In the genomic region with DNA sequence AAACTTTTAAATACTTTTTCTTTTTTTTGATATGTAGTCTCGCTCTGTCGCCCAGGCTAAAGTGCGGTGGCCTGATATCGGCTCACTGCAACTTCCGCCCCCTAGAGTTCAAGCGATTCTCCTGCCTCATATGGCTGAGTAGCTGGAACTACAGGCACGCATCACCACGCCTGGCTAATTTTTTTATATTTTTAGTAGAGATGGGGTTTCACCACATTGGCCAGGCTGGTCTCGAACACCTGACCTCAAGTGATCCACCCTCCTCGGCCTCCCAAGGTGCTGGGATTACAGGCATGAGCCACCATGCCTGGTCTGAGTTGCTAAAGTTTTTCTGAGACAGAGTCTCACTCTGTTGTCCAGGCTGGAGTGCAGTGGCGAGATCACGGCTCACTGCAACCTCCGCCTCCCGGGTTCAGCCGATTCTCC, we compare ENCODE assay signal across 8 cellular contexts. TPM values are rescaled to one million over a fixed set of nuclear protein-coding genes. Genes with fewer than 3 reads are reported as not detected.
A peak's percentile ranks its signal among the peaks of the same experiment; 100 is the strongest.
DNase-seq lines count a peak whose midpoint lies in the region; ATAC-seq and TF ChIP-seq lines count a peak whose summit lies in the region.
"Not testable (repeated sequence)": the region's sequence is repeated elsewhere in the genome, so short reads cannot be mapped to it uniquely, and the experiment has no call there.

No MANE protein-coding gene starts in this region.

- H3K79me2 ChIP-seq in OCI-LY7 (ENCODE audit: insufficient read depth, low read depth, low read length): peaks cover 71% of the 10 kb centered on the region

- peak; percentile 64 for ATAC-seq in GM18909 (IDR thresholded peaks at IDR 0.05; ENCODE audit: poor library complexity, unreplicated experiment)
- peak; percentile 52 for ATAC-seq in GM21526 (IDR thresholded peaks at IDR 0.05; ENCODE audit: low FRiP score, unreplicated experiment)
- ATAC-seq in HG02852 (IDR thresholded peaks at IDR 0.05; ENCODE audit: unreplicated experiment): peak; percentile 46
- peak; percentile 57 for ATAC-seq in HG03432 (IDR thresholded peaks at IDR 0.05; ENCODE audit: unreplicated experiment)
- ATAC-seq in stimulated activated naive B cell treated with anti-CD40 and anti-IgM and Interleukin-4, amounts not matched to agents 10 μg/mL and 1 μg/mL and 100 μg/mL, for 72 hours (replicated peaks): not testable (repeated sequence)

- H3K36me3 Mint-ChIP-seq in endodermal cell (ENCODE audit: low read depth); stimulated activated naive B cell treated with anti-CD40 and anti-IgM and Interleukin-4, amounts not matched to agents 10 μg/mL and 1 μg/mL and 100 μg/mL, for 72 hours: not testable (repeated sequence)

- H3K9me3 Mint-ChIP-seq in endodermal cell; stimulated activated naive B cell treated with anti-CD40 and anti-IgM and Interleukin-4, amounts not matched to agents 10 μg/mL and 1 μg/mL and 100 μg/mL, for 72 hours: not testable (repeated sequence)

- not testable (repeated sequence) for H4K20me1 ChIP-seq in OCI-LY7 (ENCODE audit: insufficient read depth, low read length)

- H3K27me3 Mint-ChIP-seq in endodermal cell (ENCODE audit: insufficient read depth); stimulated activated naive B cell treated with anti-CD40 and anti-IgM and Interleukin-4, amounts not matched to agents 10 μg/mL and 1 μg/mL and 100 μg/mL, for 72 hours: not testable (repeated sequence)

- WGBS in endodermal cell (ENCODE audit: insufficient coverage in 1 of 2, insufficient read length in 1 of 2), 2 experiments: 87 to 90% methylated on average over 10 to 15 of the region's 15 CpGs

- peaks cover 11% of the 10 kb centered on the region; the same call in 1 of the 2 replicates for H3K9me3 ChIP-seq in OCI-LY7 (ENCODE audit: low read length)
- H3K9me3 ChIP-seq in endodermal cell (ENCODE audit: control insufficient read depth, low read length): not testable (repeated sequence)

- POLR2A ChIA-PET in OCI-LY7 (lab: Charles Lee): not testable (repeated sequence)

- H3K4me3 ChIP-seq in GM12864 (ENCODE audit: low read depth, low read length) (peak overlapping the region; percentile 25; the same call in 1 of the 2 replicates), OCI-LY7 (ENCODE audit: low read depth, low read length, poor library complexity, severe bottlenecking) (peak overlapping the region; percentile 55)
- not testable (repeated sequence) for H3K4me3 ChIP-seq in endodermal cell (ENCODE audit: low read length)

- H3K27ac ChIP-seq in OCI-LY7 (ENCODE audit: low read depth, low read length, poor library complexity, severe bottlenecking): peak overlapping the region; percentile 83
- H3K27ac ChIP-seq in endodermal cell (ENCODE audit: low read depth, low read length): not testable (repeated sequence)

- peak overlapping the region; percentile 72 for H3K4me2 ChIP-seq in OCI-LY7 (ENCODE audit: low read length)

- not testable (repeated sequence) for H3K4me3 Mint-ChIP-seq in endodermal cell; stimulated activated naive B cell treated with anti-CD40 and anti-IgM and Interleukin-4, amounts not matched to agents 10 μg/mL and 1 μg/mL and 100 μg/mL, for 72 hours

- not testable (repeated sequence) for H3K9ac ChIP-seq in endodermal cell (ENCODE audit: extremely low read depth, low read length, poor library complexity, severe bottlenecking)

- DNase-seq in GM12864 (ENCODE audit: low read depth): peak; percentile 55
- DNase-seq in OCI-LY7 (ENCODE audit: low spot score): peak; percentile 89
- peak; percentile 84 for DNase-seq in endodermal cell
- DNase-seq in stimulated activated naive B cell treated with anti-CD40 and anti-IgM and Interleukin-4, amounts not matched to agents 10 μg/mL and 1 μg/mL and 100 μg/mL, for 72 hours: peak; percentile 23

- H3K36me3 ChIP-seq in OCI-LY7 (ENCODE audit: insufficient read depth, low read length): peaks cover 41% of the 10 kb centered on the region
- H3K36me3 ChIP-seq in endodermal cell (ENCODE audit: control insufficient read depth, insufficient read depth, low read length): not testable (repeated sequence)

- CTCF ChIA-PET in OCI-LY7 (lab: Charles Lee; ENCODE audit: unreplicated experiment): interaction anchor here (0.6 kb wide), 1 partner anchor 10 kb away, joined by 3 read pairs; no protein-coding TSS in a partner anchor

- TF ChIP-seq CTCF in GM12864 (IDR thresholded peaks at IDR 0.05; ENCODE audit: low read depth, low read length, missing control alignments): peak; percentile 67
- TF ChIP-seq CTCF in OCI-LY7 (conservative IDR thresholded peaks at IDR 0.05; ENCODE audit: low read length): peak; percentile 75
- TF ChIP-seq CTCF in endodermal cell (conservative IDR thresholded peaks at IDR 0.05): peak; percentile 80

- peaks cover 34% of the 10 kb centered on the region for H3K4me1 ChIP-seq in OCI-LY7 (ENCODE audit: insufficient read depth, low read length, poor library complexity, severe bottlenecking)
- not testable (repeated sequence) for H3K4me1 ChIP-seq in endodermal cell (ENCODE audit: control insufficient read depth, insufficient read depth, low read length)

- H3K27me3 ChIP-seq in endodermal cell (ENCODE audit: control insufficient read depth, insufficient read depth, low read length, poor library complexity, severe bottlenecking): not testable (repeated sequence)

- intact Hi-C loops in OCI-LY7 (cut with micrococcal nuclease; ENCODE audit: unreplicated experiment): loop anchor here (1.0 to 5.0 kb wide), 3 partner anchors 40 to 186 kb away; a partner anchor contains a TSS

- H3K4me1 Mint-ChIP-seq in endodermal cell; stimulated activated naive B cell treated with anti-CD40 and anti-IgM and Interleukin-4, amounts not matched to agents 10 μg/mL and 1 μg/mL and 100 μg/mL, for 72 hours: not testable (repeated sequence)

- BruUV-seq in OCI-LY7 (replicated peaks; lab: Mats Ljungman, UMichigan): not testable (repeated sequence)

- not testable (repeated sequence) for H3K9me2 ChIP-seq in OCI-LY7 (ENCODE audit: insufficient read depth, low read length)

- H2AFZ ChIP-seq in OCI-LY7 (ENCODE audit: low read length): peak overlapping the region; percentile 33; the same call in 1 of the 2 replicates

- not testable (repeated sequence) for H3K27ac Mint-ChIP-seq in endodermal cell; stimulated activated naive B cell treated with anti-CD40 and anti-IgM and Interleukin-4, amounts not matched to agents 10 μg/mL and 1 μg/mL and 100 μg/mL, for 72 hours

RNA-seq across cellular contexts. Expression of a gene that starts 3.3 kb away (rescaled TPM):
- total RNA-seq in OCI-LY7 (2014; rRNA removed; shearing (Covaris generic)): 43.0 and 48.7 TPM in 2 replicates
- total RNA-seq in OCI-LY7 (2022): 73.3 and 98.5 TPM in 2 replicates
- total RNA-seq in endodermal cell: 10 to 100 TPM; 13.1 to 15.6 TPM
- polyA plus RNA-seq in endodermal cell (2013, experiment 1 of 2): 17.5 TPM
- 17.6 TPM for polyA plus RNA-seq in endodermal cell (2013, experiment 2 of 2)

RNA-seq across cellular contexts. Expression of a gene that starts 7.7 kb away (rescaled TPM):
- 57.2 and 62.6 TPM in 2 replicates for total RNA-seq in OCI-LY7 (2014; rRNA removed; shearing (Covaris generic))
- total RNA-seq in OCI-LY7 (2022) (90.2 and 91.3 TPM in 2 replicates), endodermal cell (10 to 100 TPM; 78.2 to 89.4 TPM)
- polyA plus RNA-seq in endodermal cell (2013, experiment 1 of 2): 65.3 TPM
- polyA plus RNA-seq in endodermal cell (2013, experiment 2 of 2): 62.8 TPM

RNA-seq across cellular contexts. Expression of a gene that starts 40.0 kb away (rescaled TPM):
- 93.1 and 101 TPM in 2 replicates for total RNA-seq in OCI-LY7 (2014; rRNA removed; shearing (Covaris generic))
- 174 and 175 TPM in 2 replicates for total RNA-seq in OCI-LY7 (2022)
- 10 to 100 TPM; 85.9 to 93.3 TPM for total RNA-seq in endodermal cell
- 99.7 TPM for polyA plus RNA-seq in endodermal cell (2013, experiment 1 of 2)
- polyA plus RNA-seq in endodermal cell (2013, experiment 2 of 2): 76.7 TPM

Comparison
In these comparisons a context has a peak if more than half of its experiments do, and no peak if none do; other contexts are left out.
1. DNase-seq: peak in every context shown above with its lines; median percentile 89 in OCI-LY7; 84 in endodermal cell; 55 in GM12864; 23 in stimulated activated naive B cell treated with anti-CD40 and anti-IgM and Interleukin-4, amounts not matched to agents 10 μg/mL and 1 μg/mL and 100 μg/mL, for 72 hours.